1 cellular context compared by ENCODE assay signal in the genomic region with DNA sequence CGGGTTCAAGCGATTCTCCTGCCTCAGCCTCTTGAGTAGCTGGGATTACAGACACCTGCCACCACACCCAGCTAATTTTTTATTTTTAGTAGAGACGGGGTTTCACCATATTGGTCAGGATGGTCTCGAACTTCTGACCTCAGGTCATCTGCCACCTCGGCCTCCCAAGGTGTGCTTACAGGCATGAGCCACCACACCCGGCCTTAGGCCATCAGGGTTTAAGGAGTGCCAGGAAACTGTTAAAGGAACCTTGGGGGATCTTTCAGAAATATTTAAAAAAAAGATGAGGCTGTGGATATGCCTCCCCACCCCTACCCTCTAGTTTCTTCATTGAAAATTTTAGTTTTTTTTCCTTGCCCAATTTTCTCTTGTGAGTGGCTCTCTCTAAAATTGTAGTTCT.
TF ChIP-seq lines count a peak whose summit lies in the region.

No MANE protein-coding gene starts in this region.

TF ChIP-seq in GM23338, 12 proteins besides CTCF, POLR2A, EP300 and RAD21 (continued from another document):
- TF ChIP-seq, protein P1, sequence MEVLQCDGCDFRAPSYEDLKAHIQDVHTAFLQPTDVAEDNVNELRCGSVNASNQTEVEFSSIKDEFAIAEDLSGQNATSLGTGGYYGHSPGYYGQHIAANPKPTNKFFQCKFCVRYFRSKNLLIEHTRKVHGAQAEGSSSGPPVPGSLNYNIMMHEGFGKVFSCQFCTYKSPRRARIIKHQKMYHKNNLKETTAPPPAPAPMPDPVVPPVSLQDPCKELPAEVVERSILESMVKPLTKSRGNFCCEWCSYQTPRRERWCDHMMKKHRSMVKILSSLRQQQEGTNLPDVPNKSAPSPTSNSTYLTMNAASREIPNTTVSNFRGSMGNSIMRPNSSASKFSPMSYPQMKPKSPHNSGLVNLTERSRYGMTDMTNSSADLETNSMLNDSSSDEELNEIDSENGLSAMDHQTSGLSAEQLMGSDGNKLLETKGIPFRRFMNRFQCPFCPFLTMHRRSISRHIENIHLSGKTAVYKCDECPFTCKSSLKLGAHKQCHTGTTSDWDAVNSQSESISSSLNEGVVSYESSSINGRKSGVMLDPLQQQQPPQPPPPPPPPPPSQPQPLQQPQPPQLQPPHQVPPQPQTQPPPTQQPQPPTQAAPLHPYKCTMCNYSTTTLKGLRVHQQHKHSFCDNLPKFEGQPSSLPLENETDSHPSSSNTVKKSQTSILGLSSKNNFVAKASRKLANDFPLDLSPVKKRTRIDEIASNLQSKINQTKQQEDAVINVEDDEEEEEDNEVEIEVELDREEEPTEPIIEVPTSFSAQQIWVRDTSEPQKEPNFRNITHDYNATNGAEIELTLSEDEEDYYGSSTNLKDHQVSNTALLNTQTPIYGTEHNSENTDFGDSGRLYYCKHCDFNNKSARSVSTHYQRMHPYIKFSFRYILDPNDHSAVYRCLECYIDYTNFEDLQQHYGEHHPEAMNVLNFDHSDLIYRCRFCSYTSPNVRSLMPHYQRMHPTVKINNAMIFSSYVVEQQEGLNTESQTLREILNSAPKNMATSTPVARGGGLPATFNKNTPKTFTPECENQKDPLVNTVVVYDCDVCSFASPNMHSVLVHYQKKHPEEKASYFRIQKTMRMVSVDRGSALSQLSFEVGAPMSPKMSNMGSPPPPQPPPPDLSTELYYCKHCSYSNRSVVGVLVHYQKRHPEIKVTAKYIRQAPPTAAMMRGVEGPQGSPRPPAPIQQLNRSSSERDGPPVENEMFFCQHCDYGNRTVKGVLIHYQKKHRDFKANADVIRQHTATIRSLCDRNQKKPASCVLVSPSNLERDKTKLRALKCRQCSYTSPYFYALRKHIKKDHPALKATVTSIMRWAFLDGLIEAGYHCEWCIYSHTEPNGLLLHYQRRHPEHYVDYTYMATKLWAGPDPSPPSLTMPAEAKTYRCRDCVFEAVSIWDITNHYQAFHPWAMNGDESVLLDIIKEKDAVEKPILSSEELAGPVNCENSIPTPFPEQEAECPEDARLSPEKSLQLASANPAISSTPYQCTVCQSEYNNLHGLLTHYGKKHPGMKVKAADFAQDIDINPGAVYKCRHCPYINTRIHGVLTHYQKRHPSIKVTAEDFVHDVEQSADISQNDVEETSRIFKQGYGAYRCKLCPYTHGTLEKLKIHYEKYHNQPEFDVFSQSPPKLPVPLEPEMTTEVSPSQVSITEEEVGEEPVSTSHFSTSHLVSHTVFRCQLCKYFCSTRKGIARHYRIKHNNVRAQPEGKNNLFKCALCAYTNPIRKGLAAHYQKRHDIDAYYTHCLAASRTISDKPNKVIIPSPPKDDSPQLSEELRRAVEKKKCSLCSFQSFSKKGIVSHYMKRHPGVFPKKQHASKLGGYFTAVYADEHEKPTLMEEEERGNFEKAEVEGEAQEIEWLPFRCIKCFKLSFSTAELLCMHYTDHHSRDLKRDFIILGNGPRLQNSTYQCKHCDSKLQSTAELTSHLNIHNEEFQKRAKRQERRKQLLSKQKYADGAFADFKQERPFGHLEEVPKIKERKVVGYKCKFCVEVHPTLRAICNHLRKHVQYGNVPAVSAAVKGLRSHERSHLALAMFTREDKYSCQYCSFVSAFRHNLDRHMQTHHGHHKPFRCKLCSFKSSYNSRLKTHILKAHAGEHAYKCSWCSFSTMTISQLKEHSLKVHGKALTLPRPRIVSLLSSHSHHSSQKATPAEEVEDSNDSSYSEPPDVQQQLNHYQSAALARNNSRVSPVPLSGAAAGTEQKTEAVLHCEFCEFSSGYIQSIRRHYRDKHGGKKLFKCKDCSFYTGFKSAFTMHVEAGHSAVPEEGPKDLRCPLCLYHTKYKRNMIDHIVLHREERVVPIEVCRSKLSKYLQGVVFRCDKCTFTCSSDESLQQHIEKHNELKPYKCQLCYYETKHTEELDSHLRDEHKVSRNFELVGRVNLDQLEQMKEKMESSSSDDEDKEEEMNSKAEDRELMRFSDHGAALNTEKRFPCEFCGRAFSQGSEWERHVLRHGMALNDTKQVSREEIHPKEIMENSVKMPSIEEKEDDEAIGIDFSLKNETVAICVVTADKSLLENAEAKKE (CRISPR knock-in tag; IDR thresholded peaks at IDR 0.05), result no peak
- TF ChIP-seq JUNB (IDR thresholded peaks at IDR 0.05; ENCODE audit: unreplicated experiment), result no peak
- TF ChIP-seq, protein P2, sequence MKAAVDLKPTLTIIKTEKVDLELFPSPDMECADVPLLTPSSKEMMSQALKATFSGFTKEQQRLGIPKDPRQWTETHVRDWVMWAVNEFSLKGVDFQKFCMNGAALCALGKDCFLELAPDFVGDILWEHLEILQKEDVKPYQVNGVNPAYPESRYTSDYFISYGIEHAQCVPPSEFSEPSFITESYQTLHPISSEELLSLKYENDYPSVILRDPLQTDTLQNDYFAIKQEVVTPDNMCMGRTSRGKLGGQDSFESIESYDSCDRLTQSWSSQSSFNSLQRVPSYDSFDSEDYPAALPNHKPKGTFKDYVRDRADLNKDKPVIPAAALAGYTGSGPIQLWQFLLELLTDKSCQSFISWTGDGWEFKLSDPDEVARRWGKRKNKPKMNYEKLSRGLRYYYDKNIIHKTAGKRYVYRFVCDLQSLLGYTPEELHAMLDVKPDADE (IDR thresholded peaks at IDR 0.05), result no peak
